ENCODE assay signal across 19 cellular contexts in genomic region chr21:45208627-45208951, GRCh38.
A peak's percentile ranks its signal among the peaks of the same experiment; 100 is the strongest.
DNase-seq lines count a peak whose midpoint lies in the region; ATAC-seq and TF ChIP-seq lines count a peak whose summit lies in the region.
"Had no signal": no experiment of that assay in that cellular context is flagged by ENCODE, and none has a peak within 500 bp of the region (broad histone marks: within the 10 kb centered on the region; RNA-seq: fewer than 3 reads in every experiment).

No MANE protein-coding gene starts in this region.

- no peak for TF ChIP-seq CTCF in suprapubic skin (IDR thresholded peaks at IDR 0.05)

- peak; percentile 35 for DNase-seq in activated CD4-positive, alpha-beta T cell treated with anti-CD3 and anti-CD28 coated beads for 36 hours
- DNase-seq in activated CD4-positive, alpha-beta T cell treated with anti-CD3 and anti-CD28 coated beads, Interleukin-2, amount 50 U/mL, for 1 hour = no peak
- DNase-seq in M059J (ENCODE audit: low read depth) (peak; percentile 39), hypothalamus (lab: John Stamatoyannopoulos, UW) (no peak), suprapubic skin (ENCODE audit: low spot score in 2 of 2) (no peak)
- DNase-seq in central memory CD8-positive, alpha-beta T cell (ENCODE audit: low spot score in 2 of 2) = no peak
- DNase-seq in stimulated activated effector memory CD8-positive, alpha-beta T cell treated with anti-CD3 and anti-CD28 coated beads, Interleukin-12 subunit alpha, Interleukin-12 subunit beta, amount 100 ng/mL, for 72 hours (ENCODE audit: low spot score in 2 of 2) = no peak
- DNase-seq: activated CD8-positive, alpha-beta memory T cell treated with anti-CD3 and anti-CD28 coated beads, Interleukin-2, amount 50 U/mL, for 48 hours; adrenal gland; CD4-positive, alpha-beta T cell; dorsolateral prefrontal cortex; NCI-H187 treated with DMSO at 0.1 percent for 48 hours; stomach had no signal

- H3K4me3 Mint-ChIP-seq in activated CD4-positive, alpha-beta T cell treated with anti-CD3 and anti-CD28 coated beads for 36 hours = no peak overlapping the region
- peak overlapping the region; percentile 17 for H3K4me3 Mint-ChIP-seq in central memory CD8-positive, alpha-beta T cell
- peak overlapping the region; percentile 3 for H3K4me3 Mint-ChIP-seq in stimulated activated effector memory CD8-positive, alpha-beta T cell treated with anti-CD3 and anti-CD28 coated beads, Interleukin-12 subunit alpha, Interleukin-12 subunit beta, amount 100 ng/mL, for 72 hours
- H3K4me3 Mint-ChIP-seq: CD4-positive, alpha-beta T cell had no signal

- no peak overlapping the region for H3K4me3 ChIP-seq in suprapubic skin
- H3K4me3 ChIP-seq: adrenal gland, dorsolateral prefrontal cortex, esophagus muscularis mucosa, hepatocyte, skin epidermis, stomach had no signal

- no peaks in the 10 kb centered on the region for H3K4me1 ChIP-seq in suprapubic skin
- H3K4me1 ChIP-seq: adrenal gland had no signal

- intact Hi-C loops in activated CD4-positive, alpha-beta T cell treated with anti-CD3 and anti-CD28 coated beads for 36 hours (cut with DNase I, micrococcal nuclease) = no loop called here

- 75% methylated on average over 6 of the region's 6 CpGs for WGBS in suprapubic skin

- H3K9me3 ChIP-seq in suprapubic skin = no peaks in the 10 kb centered on the region
- H3K9me3 ChIP-seq: adrenal gland, esophagus muscularis mucosa, stomach had no signal

- no peak overlapping the region for H3K27ac ChIP-seq in suprapubic skin
- H3K27ac ChIP-seq: adrenal gland, dorsolateral prefrontal cortex, esophagus muscularis mucosa, hepatocyte, parathyroid adenoma, skin epidermis had no signal

- peaks cover 60% of the 10 kb centered on the region for H3K36me3 ChIP-seq in suprapubic skin

- ATAC-seq in activated CD4-positive, alpha-beta T cell treated with anti-CD3 and anti-CD28 coated beads for 36 hours = peak; percentile 83
- peak; percentile 28 for ATAC-seq in central memory CD8-positive, alpha-beta T cell (replicated peaks; ENCODE audit: extremely low read depth, poor library complexity, severe bottlenecking)
- ATAC-seq in stimulated activated effector memory CD8-positive, alpha-beta T cell treated with anti-CD3 and anti-CD28 coated beads, Interleukin-12 subunit alpha, Interleukin-12 subunit beta, amount 100 ng/mL, for 72 hours = peak; percentile 77
- no peak for ATAC-seq in HG02642 (IDR thresholded peaks at IDR 0.05; ENCODE audit: poor library complexity, unreplicated experiment)
- ATAC-seq: Panc1 had no signal

- H3K36me3 Mint-ChIP-seq in activated CD4-positive, alpha-beta T cell treated with anti-CD3 and anti-CD28 coated beads for 36 hours (ENCODE audit: low read depth) = peaks cover 18% of the 10 kb centered on the region
- H3K36me3 Mint-ChIP-seq in central memory CD8-positive, alpha-beta T cell (ENCODE audit: insufficient read depth) = peaks cover 16% of the 10 kb centered on the region
- peaks cover 27% of the 10 kb centered on the region for H3K36me3 Mint-ChIP-seq in stimulated activated effector memory CD8-positive, alpha-beta T cell treated with anti-CD3 and anti-CD28 coated beads, Interleukin-12 subunit alpha, Interleukin-12 subunit beta, amount 100 ng/mL, for 72 hours

- H3K9me3 Mint-ChIP-seq in activated CD4-positive, alpha-beta T cell treated with anti-CD3 and anti-CD28 coated beads for 36 hours (ENCODE audit: low read depth) = no peaks in the 10 kb centered on the region
- no peaks in the 10 kb centered on the region for H3K9me3 Mint-ChIP-seq in central memory CD8-positive, alpha-beta T cell
- no peaks in the 10 kb centered on the region for H3K9me3 Mint-ChIP-seq in stimulated activated effector memory CD8-positive, alpha-beta T cell treated with anti-CD3 and anti-CD28 coated beads, Interleukin-12 subunit alpha, Interleukin-12 subunit beta, amount 100 ng/mL, for 72 hours
- H3K9me3 Mint-ChIP-seq: CD4-positive, alpha-beta T cell had no signal

- POLR2A ChIA-PET in activated CD4-positive, alpha-beta T cell treated with anti-CD3 and anti-CD28 coated beads for 36 hours (lab: Charles Lee) = no interaction called here

- H3K27ac Mint-ChIP-seq in activated CD4-positive, alpha-beta T cell treated with anti-CD3 and anti-CD28 coated beads for 36 hours = peak overlapping the region; percentile 0
- peak overlapping the region; percentile 61 for H3K27ac Mint-ChIP-seq in central memory CD8-positive, alpha-beta T cell (ENCODE audit: low read depth)
- H3K27ac Mint-ChIP-seq in stimulated activated effector memory CD8-positive, alpha-beta T cell treated with anti-CD3 and anti-CD28 coated beads, Interleukin-12 subunit alpha, Interleukin-12 subunit beta, amount 100 ng/mL, for 72 hours = no peak overlapping the region
- H3K27ac Mint-ChIP-seq: CD4-positive, alpha-beta T cell had no signal

- no peak for TF ChIP-seq POLR2A in suprapubic skin (IDR thresholded peaks at IDR 0.05)

- CTCF ChIA-PET in activated CD4-positive, alpha-beta T cell treated with anti-CD3 and anti-CD28 coated beads for 36 hours (lab: Charles Lee) = interaction anchor here (0.7 to 2.2 kb wide), 3 partner anchors 25 to 282 kb away, joined by 3 to 8 read pairs (median 4); no protein-coding TSS in a partner anchor

- H3K27me3 Mint-ChIP-seq in activated CD4-positive, alpha-beta T cell treated with anti-CD3 and anti-CD28 coated beads for 36 hours = no peaks in the 10 kb centered on the region
- H3K27me3 Mint-ChIP-seq in central memory CD8-positive, alpha-beta T cell = no peaks in the 10 kb centered on the region
- H3K27me3 Mint-ChIP-seq: CD4-positive, alpha-beta T cell had no signal

- no peaks in the 10 kb centered on the region for H3K27me3 ChIP-seq in suprapubic skin
- H3K27me3 ChIP-seq: adrenal gland, dorsolateral prefrontal cortex, esophagus muscularis mucosa, hepatocyte, stomach had no signal

- TF ChIP-seq EP300 in suprapubic skin (IDR thresholded peaks at IDR 0.05) = no peak

- peaks cover 20% of the 10 kb centered on the region for H3K4me1 Mint-ChIP-seq in activated CD4-positive, alpha-beta T cell treated with anti-CD3 and anti-CD28 coated beads for 36 hours
- H3K4me1 Mint-ChIP-seq in central memory CD8-positive, alpha-beta T cell = peaks cover 34% of the 10 kb centered on the region
- H3K4me1 Mint-ChIP-seq in stimulated activated effector memory CD8-positive, alpha-beta T cell treated with anti-CD3 and anti-CD28 coated beads, Interleukin-12 subunit alpha, Interleukin-12 subunit beta, amount 100 ng/mL, for 72 hours = peaks cover 32% of the 10 kb centered on the region

Comparison
In these comparisons a context has a peak if more than half of its experiments do, and no peak if none do; other contexts are left out.
1. DNase-seq: peak in activated CD4-positive, alpha-beta T cell treated with anti-CD3 and anti-CD28 coated beads for 36 hours (single experiment) and M059J (single experiment); none in activated CD4-positive, alpha-beta T cell treated with anti-CD3 and anti-CD28 coated beads, Interleukin-2, amount 50 U/mL, for 1 hour (single experiment), central memory CD8-positive, alpha-beta T cell (0 of 2), stimulated activated effector memory CD8-positive, alpha-beta T cell treated with anti-CD3 and anti-CD28 coated beads, Interleukin-12 subunit alpha, Interleukin-12 subunit beta, amount 100 ng/mL, for 72 hours (0 of 2), hypothalamus (0 of 51) and suprapubic skin (0 of 2).